In genomic region chr1:28118640-28119307, GRCh38 we compare ENCODE assay signal across 32 cellular contexts.
"Had no signal": no experiment of that assay in that cellular context is flagged by ENCODE, and none has a peak within 500 bp of the region (broad histone marks: within the 10 kb centered on the region; RNA-seq: fewer than 3 reads in every experiment).

No MANE protein-coding gene starts in this region.

- H3K4me3 Mint-ChIP-seq: activated B cell treated with CpG ODN at 0.5 μM for 24 hours; activated CD4-positive, alpha-beta T cell treated with anti-CD3 and anti-CD28 coated beads for 36 hours; activated naive CD4-positive, alpha-beta T cell treated with anti-CD3 and anti-CD28 coated beads, Interleukin-2, amount 50 U/mL, for 24 hours; activated naive CD8-positive, alpha-beta T cell treated with anti-CD3 and anti-CD28 coated beads, Interleukin-2, amount 50 U/mL, for 24 hours; activated T-helper 1 cell treated with anti-CD3 and anti-CD28 coated beads, Interleukin-12 subunit alpha, Interleukin-12 subunit beta, Interleukin-2, Interleukin-4 antibody, amounts not matched to agents 30 ng/mL and 10 ng/mL and 1 ng/mL, durations not matched to agents 14 hours and 24 hours and 36 hours; dendritic cell treated with granulocyte-macrophage colony-stimulating factor and Interleukin-4, amounts not matched to agents 40 ng/mL and 50 ng/mL, for 4 days; endodermal cell; immature natural killer cell; mesothelial cell of epicardium; naive B cell; nephron progenitor cell; stimulated activated memory B cell treated with anti-CD40 and anti-IgM and Interleukin-4, amounts not matched to agents 10 μg/mL and 1 μg/mL and 100 μg/mL, for 72 hours; stimulated activated naive CD8-positive, alpha-beta T cell treated with anti-CD3 and anti-CD28 coated beads, Interleukin-15, amount 100 ng/mL, for 72 hours; T-helper 2 cell treated with Interferon-gamma antibody and Interleukin-4, amounts not matched to agents 5 μg/mL and 100 μg/mL, for 36 hours had no signal

- H3K27ac ChIP-seq: breast epithelium, heart left ventricle, pancreas, prostate gland, upper lobe of left lung had no signal

- H3K27me3 ChIP-seq: breast epithelium, heart left ventricle, pancreas, upper lobe of left lung had no signal

- ATAC-seq: activated CD4-positive, alpha-beta T cell treated with anti-CD3 and anti-CD28 coated beads for 36 hours; activated naive CD8-positive, alpha-beta T cell treated with anti-CD3 and anti-CD28 coated beads, Interleukin-2, amount 50 U/mL, for 24 hours; esophagus mucosa; heart left ventricle; pancreas; sciatic nerve; stimulated activated memory B cell treated with anti-CD40 and anti-IgM and Interleukin-4, amounts not matched to agents 10 μg/mL and 1 μg/mL and 100 μg/mL, for 72 hours; stimulated activated naive CD8-positive, alpha-beta T cell treated with anti-CD3 and anti-CD28 coated beads, Interleukin-15, amount 100 ng/mL, for 72 hours had no signal

- H3K9me3 Mint-ChIP-seq: activated B cell treated with CpG ODN at 0.5 μM for 24 hours; activated naive CD4-positive, alpha-beta T cell treated with anti-CD3 and anti-CD28 coated beads, Interleukin-2, amount 50 U/mL, for 24 hours; activated naive CD8-positive, alpha-beta T cell treated with anti-CD3 and anti-CD28 coated beads, Interleukin-2, amount 50 U/mL, for 24 hours; activated T-helper 1 cell treated with anti-CD3 and anti-CD28 coated beads, Interleukin-12 subunit alpha, Interleukin-12 subunit beta, Interleukin-2, Interleukin-4 antibody, amounts not matched to agents 30 ng/mL and 10 ng/mL and 1 ng/mL, durations not matched to agents 14 hours and 24 hours and 36 hours; dendritic cell treated with granulocyte-macrophage colony-stimulating factor and Interleukin-4, amounts not matched to agents 40 ng/mL and 50 ng/mL, for 4 days; endodermal cell; immature natural killer cell; mesothelial cell of epicardium; naive B cell; stimulated activated memory B cell treated with anti-CD40 and anti-IgM and Interleukin-4, amounts not matched to agents 10 μg/mL and 1 μg/mL and 100 μg/mL, for 72 hours; stimulated activated naive CD8-positive, alpha-beta T cell treated with anti-CD3 and anti-CD28 coated beads, Interleukin-15, amount 100 ng/mL, for 72 hours; T-helper 2 cell treated with Interferon-gamma antibody and Interleukin-4, amounts not matched to agents 5 μg/mL and 100 μg/mL, for 36 hours had no signal

- H3K27ac Mint-ChIP-seq: activated B cell treated with CpG ODN at 0.5 μM for 24 hours; activated CD4-positive, alpha-beta T cell treated with anti-CD3 and anti-CD28 coated beads for 36 hours; activated naive CD4-positive, alpha-beta T cell treated with anti-CD3 and anti-CD28 coated beads, Interleukin-2, amount 50 U/mL, for 24 hours; activated naive CD8-positive, alpha-beta T cell treated with anti-CD3 and anti-CD28 coated beads, Interleukin-2, amount 50 U/mL, for 24 hours; activated T-helper 1 cell treated with anti-CD3 and anti-CD28 coated beads, Interleukin-12 subunit alpha, Interleukin-12 subunit beta, Interleukin-2, Interleukin-4 antibody, amounts not matched to agents 30 ng/mL and 10 ng/mL and 1 ng/mL, durations not matched to agents 14 hours and 24 hours and 36 hours; dendritic cell treated with granulocyte-macrophage colony-stimulating factor and Interleukin-4, amounts not matched to agents 40 ng/mL and 50 ng/mL, for 4 days; endodermal cell; immature natural killer cell; mesothelial cell of epicardium; nephron progenitor cell; stimulated activated memory B cell treated with anti-CD40 and anti-IgM and Interleukin-4, amounts not matched to agents 10 μg/mL and 1 μg/mL and 100 μg/mL, for 72 hours; stimulated activated naive CD8-positive, alpha-beta T cell treated with anti-CD3 and anti-CD28 coated beads, Interleukin-15, amount 100 ng/mL, for 72 hours; T-helper 2 cell treated with Interferon-gamma antibody and Interleukin-4, amounts not matched to agents 5 μg/mL and 100 μg/mL, for 36 hours had no signal

- H3K4me1 ChIP-seq: breast epithelium, pancreas, prostate gland had no signal

- H3K27me3 Mint-ChIP-seq: activated B cell treated with CpG ODN at 0.5 μM for 24 hours; activated naive CD4-positive, alpha-beta T cell treated with anti-CD3 and anti-CD28 coated beads, Interleukin-2, amount 50 U/mL, for 24 hours; dendritic cell treated with granulocyte-macrophage colony-stimulating factor and Interleukin-4, amounts not matched to agents 40 ng/mL and 50 ng/mL, for 4 days; naive B cell; stimulated activated memory B cell treated with anti-CD40 and anti-IgM and Interleukin-4, amounts not matched to agents 10 μg/mL and 1 μg/mL and 100 μg/mL, for 72 hours had no signal

- FAIRE-seq: kidney, pancreas, small intestine had no signal

- DNase-seq: activated B cell treated with CpG ODN at 0.5 μM for 24 hours; activated CD4-positive, alpha-beta T cell treated with anti-CD3 and anti-CD28 coated beads for 36 hours; activated CD8-positive, alpha-beta memory T cell treated with anti-CD3 and anti-CD28 coated beads, Interleukin-2, amount 50 U/mL, for 4 hours; activated naive CD8-positive, alpha-beta T cell treated with anti-CD3 and anti-CD28 coated beads, Interleukin-2, amount 50 U/mL, for 24 hours; activated T-cell treated with anti-CD3 and anti-CD28 coated beads, Interleukin-2, amount 50 U/mL, for 1 hour; central memory CD4-positive, alpha-beta T cell; endodermal cell; foreskin fibroblast; heart left ventricle; hypothalamus; immature natural killer cell; kidney; naive B cell; nephron progenitor cell; pancreas; retina; small intestine; stimulated activated CD4-positive, alpha-beta T cell treated with anti-CD3 and anti-CD28 coated beads, Interleukin-4, amount 100 ng/mL, for 4 hours; stimulated activated CD8-positive, alpha-beta memory T cell treated with anti-CD3 and anti-CD28 coated beads, Interleukin-4, amount 100 ng/mL, for 48 hours; stimulated activated naive CD8-positive, alpha-beta T cell treated with anti-CD3 and anti-CD28 coated beads, Interleukin-15, amount 100 ng/mL, for 72 hours; substantia nigra; upper lobe of left lung had no signal

- H3K36me3 Mint-ChIP-seq: activated naive CD4-positive, alpha-beta T cell treated with anti-CD3 and anti-CD28 coated beads, Interleukin-2, amount 50 U/mL, for 24 hours; immature natural killer cell; mesothelial cell of epicardium; naive B cell; stimulated activated memory B cell treated with anti-CD40 and anti-IgM and Interleukin-4, amounts not matched to agents 10 μg/mL and 1 μg/mL and 100 μg/mL, for 72 hours had no signal

- H3K4me1 Mint-ChIP-seq: endodermal cell had no signal

- H3K36me3 ChIP-seq: breast epithelium, heart left ventricle, pancreas, prostate gland, upper lobe of left lung had no signal

- H3K9me3 ChIP-seq: breast epithelium, heart left ventricle, pancreas, prostate gland, upper lobe of left lung had no signal

- H3K4me3 ChIP-seq: breast epithelium, heart left ventricle, pancreas, prostate gland, upper lobe of left lung had no signal
